ENCODE assay signal across 1 cellular context in the genomic region with DNA sequence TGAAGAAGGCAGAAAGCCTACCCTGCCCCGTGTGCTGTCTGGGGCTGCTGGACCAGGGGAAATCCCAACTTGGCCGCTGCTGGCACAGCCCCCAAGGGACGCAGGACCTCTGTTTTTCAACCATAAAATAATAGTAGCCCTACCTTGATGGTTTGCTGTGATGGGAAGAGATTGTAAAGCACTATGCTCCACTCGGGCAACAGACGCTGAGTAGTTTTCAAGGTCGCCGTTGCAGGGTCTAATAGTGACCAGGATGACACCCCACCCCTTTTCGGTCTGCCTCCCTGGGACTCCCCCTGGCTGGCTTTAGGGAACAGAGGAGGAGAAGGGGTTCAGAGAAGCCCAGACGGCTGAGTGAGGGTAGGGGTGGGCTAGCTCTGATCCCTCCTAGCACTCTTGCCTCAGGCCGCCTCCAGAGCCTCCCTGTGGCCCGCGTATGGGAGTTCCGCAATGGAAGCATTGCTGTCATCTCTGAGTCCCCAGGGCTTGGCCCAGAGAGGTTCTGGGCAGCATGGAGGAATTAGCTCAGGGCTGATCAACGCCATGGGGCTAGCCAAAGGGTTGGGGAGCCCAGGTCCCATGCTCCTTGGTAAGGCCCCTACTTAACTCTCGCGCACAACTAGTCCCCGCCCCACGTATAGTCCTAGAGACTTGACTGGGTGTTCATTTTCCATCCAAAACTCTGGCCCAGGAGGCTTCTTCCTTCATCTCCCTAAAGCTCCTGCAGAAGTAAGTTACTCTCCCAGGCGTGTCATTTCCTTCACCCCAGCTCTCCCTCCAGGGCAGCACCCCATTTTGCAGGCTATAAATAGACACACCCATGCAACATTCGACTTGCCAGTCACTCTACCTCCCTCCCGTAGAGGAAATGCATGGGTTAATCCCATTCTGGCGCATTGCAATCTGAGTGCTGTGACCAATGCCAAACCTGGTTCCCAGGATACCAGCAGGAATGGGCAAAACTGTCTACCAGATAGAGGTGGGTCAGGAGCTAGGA.
TF ChIP-seq lines count a peak whose summit lies in the region.

No MANE protein-coding gene starts in this region.

TF ChIP-seq in IMR-90, 13 proteins besides CTCF, POLR2A, EP300 and RAD21 (continued from another document):
- TF ChIP-seq, protein P1, sequence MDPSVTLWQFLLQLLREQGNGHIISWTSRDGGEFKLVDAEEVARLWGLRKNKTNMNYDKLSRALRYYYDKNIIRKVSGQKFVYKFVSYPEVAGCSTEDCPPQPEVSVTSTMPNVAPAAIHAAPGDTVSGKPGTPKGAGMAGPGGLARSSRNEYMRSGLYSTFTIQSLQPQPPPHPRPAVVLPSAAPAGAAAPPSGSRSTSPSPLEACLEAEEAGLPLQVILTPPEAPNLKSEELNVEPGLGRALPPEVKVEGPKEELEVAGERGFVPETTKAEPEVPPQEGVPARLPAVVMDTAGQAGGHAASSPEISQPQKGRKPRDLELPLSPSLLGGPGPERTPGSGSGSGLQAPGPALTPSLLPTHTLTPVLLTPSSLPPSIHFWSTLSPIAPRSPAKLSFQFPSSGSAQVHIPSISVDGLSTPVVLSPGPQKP (IDR thresholded peaks at IDR 0.05; ENCODE audit: borderline replicate concordance, low read depth, low read length): no peak
- TF ChIP-seq, protein P2, sequence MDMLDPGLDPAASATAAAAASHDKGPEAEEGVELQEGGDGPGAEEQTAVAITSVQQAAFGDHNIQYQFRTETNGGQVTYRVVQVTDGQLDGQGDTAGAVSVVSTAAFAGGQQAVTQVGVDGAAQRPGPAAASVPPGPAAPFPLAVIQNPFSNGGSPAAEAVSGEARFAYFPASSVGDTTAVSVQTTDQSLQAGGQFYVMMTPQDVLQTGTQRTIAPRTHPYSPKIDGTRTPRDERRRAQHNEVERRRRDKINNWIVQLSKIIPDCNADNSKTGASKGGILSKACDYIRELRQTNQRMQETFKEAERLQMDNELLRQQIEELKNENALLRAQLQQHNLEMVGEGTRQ (IDR thresholded peaks at IDR 0.05; ENCODE audit: low read depth, low read length): no peak
- TF ChIP-seq RCOR1 (IDR thresholded peaks at IDR 0.05; ENCODE audit: insufficient replicate concordance, low read length) (no peak), MAFK (IDR thresholded peaks at IDR 0.05; ENCODE audit: low read depth, low read length) (no peak), FOS (IDR thresholded peaks at IDR 0.05; ENCODE audit: low read depth, low read length) (no peak)
